Comparison of ENCODE assay signal across 8 cellular contexts in the genomic region with DNA sequence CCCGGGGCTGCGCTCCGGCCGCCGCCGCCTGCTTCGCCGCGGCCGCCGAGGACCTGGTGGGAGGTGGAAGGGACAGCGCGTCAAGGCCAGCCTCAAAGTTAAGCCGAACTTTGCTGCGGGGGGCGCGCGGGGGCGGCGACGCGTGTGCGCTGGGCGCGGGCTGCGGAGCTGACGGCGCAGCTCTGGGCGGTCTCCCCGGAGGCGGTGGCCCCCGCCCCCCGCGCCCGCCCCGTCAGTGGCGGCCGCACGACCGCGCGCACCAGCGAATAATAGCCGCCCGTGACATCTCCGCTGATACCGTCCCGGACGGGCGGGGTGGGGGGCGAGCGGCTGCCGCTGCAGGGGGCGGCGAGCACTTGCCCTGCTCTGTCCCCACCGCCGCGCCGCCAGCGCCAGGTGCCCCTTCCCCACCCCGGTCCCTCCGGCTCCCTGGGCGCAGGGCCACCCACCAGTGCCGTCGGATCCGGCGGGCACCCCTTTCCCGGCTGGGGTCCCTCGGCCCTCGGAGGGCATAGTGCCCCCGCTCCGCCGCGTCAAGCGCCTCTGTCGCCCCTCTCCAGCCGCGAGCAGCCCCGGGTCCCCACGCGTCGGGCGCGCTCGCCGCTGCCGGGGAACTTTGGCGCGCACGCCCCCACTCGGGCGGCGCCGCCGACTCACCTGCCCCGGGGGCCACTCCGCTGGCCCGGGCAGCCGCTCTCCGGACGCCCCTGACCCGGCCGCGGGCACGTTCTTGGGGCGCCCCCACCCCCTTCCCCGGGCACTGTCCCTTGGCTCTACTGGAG. TPM values are rescaled to one million over a fixed set of nuclear protein-coding genes. Genes with fewer than 3 reads are reported as not detected.
A peak's percentile ranks its signal among the peaks of the same experiment; 100 is the strongest.
DNase-seq lines count a peak whose midpoint lies in the region; ATAC-seq and TF ChIP-seq lines count a peak whose summit lies in the region.

No MANE protein-coding gene starts in this region.

- ATAC-seq in GM21515 (IDR thresholded peaks at IDR 0.05; ENCODE audit: unreplicated experiment): no peak

- peak overlapping the region; percentile 90 for H3K9ac ChIP-seq in Karpas-422 (ENCODE audit: low read length)

- H3K4me1 ChIP-seq in Karpas-422 (ENCODE audit: low read length) (peaks cover 33% of the 10 kb centered on the region), thyroid gland (peaks cover 0 to 11% of the 10 kb centered on the region in 2 donors)

- H3K27ac ChIP-seq in Karpas-422 (ENCODE audit: low read length) (0 out of 2 replicates have a peak overlapping the region, but pooled peaks have one; percentile 31), angular gyrus (ENCODE audit: low read depth, low read length) (peak overlapping the region; percentile 25), thyroid gland (peak overlapping the region in 1 of 3 donors; percentile 54)

- intact Hi-C loops in thyroid gland (cut with DNase I): no loop called here

- peak; percentile 27 for TF ChIP-seq CTCF in GM10266 (IDR thresholded peaks at IDR 0.05; ENCODE audit: control insufficient read depth, insufficient read depth, low read depth, missing control alignments)
- no peak for TF ChIP-seq CTCF in thyroid gland (IDR thresholded peaks at IDR 0.05)

- no peaks in the 10 kb centered on the region for H3K9me3 ChIP-seq in Karpas-422 (ENCODE audit: low read length)
- no peaks in the 10 kb centered on the region for H3K9me3 ChIP-seq in thyroid gland

- no peaks in the 10 kb centered on the region for H3K27me3 ChIP-seq in Karpas-422 (ENCODE audit: low read length)
- H3K27me3 ChIP-seq in thyroid gland: no peaks in the 10 kb centered on the region

- peak overlapping the region; percentile 83 for H3K4me3 ChIP-seq in Karpas-422 (ENCODE audit: low read length)
- H3K4me3 ChIP-seq in thyroid gland (replicated peaks in 1 of 3): peak overlapping the region; percentile 12 to 60 (median 58)

- H3K36me3 ChIP-seq in Karpas-422 (ENCODE audit: insufficient read depth, low read length): no peaks in the 10 kb centered on the region
- no peaks in the 10 kb centered on the region for H3K36me3 ChIP-seq in thyroid gland

- DNase-seq in GM10266 (ENCODE audit: extremely low spot score): peak; percentile 76
- DNase-seq in Karpas-422: peak; percentile 66
- DNase-seq in left kidney (ENCODE audit: low read depth, low spot score): peak; percentile 66
- no peak for DNase-seq in thyroid gland
- DNase-seq in hepatic stellate cell (ENCODE audit: low spot score): no peak
- no peak for DNase-seq in NCI-H526 treated with DMSO at 0.1 percent for 48 hours (lab: John Stamatoyannopoulos, UW)

- no peaks in the 10 kb centered on the region for H4K20me1 ChIP-seq in Karpas-422 (ENCODE audit: insufficient read depth, low read depth, low read length)

- WGBS in thyroid gland, 2 donors: no CpG with 5 or more reads among the region's 107 CpGs

- no peak for TF ChIP-seq POLR2A in thyroid gland (IDR thresholded peaks at IDR 0.05)

- peaks cover 43% of the 10 kb centered on the region for H3K79me2 ChIP-seq in Karpas-422 (ENCODE audit: low read length)

- no peak overlapping the region for H2AFZ ChIP-seq in Karpas-422 (ENCODE audit: low read length)

- H3K9me2 ChIP-seq in Karpas-422 (replicated peaks; ENCODE audit: insufficient read depth, low read length): no peaks in the 10 kb centered on the region

- peak overlapping the region; percentile 91 for H3K4me2 ChIP-seq in Karpas-422 (ENCODE audit: low read depth, low read length, poor library complexity, severe bottlenecking)

RNA-seq across cellular contexts. Expression of a gene that starts 0.8 kb away (rescaled TPM):
- total RNA-seq in Karpas-422 (2014; rRNA removed; shearing (Covaris generic); ENCODE audit: low replicate concordance): 31.6 and 43.9 TPM in 2 replicates
- 1 to 10 TPM; 1.1 to 3.4 (median 1.6) TPM for total RNA-seq in thyroid gland

RNA-seq across cellular contexts. Expression of a gene that starts 12.4 kb away (rescaled TPM):
- not detected in 2 replicates for total RNA-seq in Karpas-422 (2014; rRNA removed; shearing (Covaris generic); ENCODE audit: low replicate concordance)
- total RNA-seq in thyroid gland: 1 to 10 TPM; 1.1 to 2.9 (median 2.7) TPM

Comparison
In these comparisons a context has a peak if more than half of its experiments do, and no peak if none do; other contexts are left out.
1. DNase-seq: peak in GM10266 (single experiment), Karpas-422 (single experiment) and left kidney (single experiment); none in thyroid gland (0 of 2), hepatic stellate cell (single experiment) and NCI-H526 treated with DMSO at 0.1 percent for 48 hours (single experiment).